ENCODE assay signal across 8 cellular contexts in genomic region chr2:170972508-170973224, GRCh38. TPM values are rescaled to one million over a fixed set of nuclear protein-coding genes. Genes with fewer than 3 reads are reported as not detected.
DNase-seq lines count a peak whose midpoint lies in the region; ATAC-seq and TF ChIP-seq lines count a peak whose summit lies in the region.

No MANE protein-coding gene starts in this region.

- WGBS in body of pancreas, 2 donors: 37 to 40% methylated on average over 13 of the region's 13 CpGs

- intact Hi-C loops in body of pancreas (cut with DNase I): loop anchor here (10.0 kb wide), 1 partner anchor 442 kb away; no protein-coding TSS in a partner anchor

- H3K27me3 ChIP-seq in body of pancreas: no peaks in the 10 kb centered on the region

- peaks cover 15% of the 10 kb centered on the region for H3K4me1 Mint-ChIP-seq in nephron progenitor cell

- no peaks in the 10 kb centered on the region for H3K9me3 Mint-ChIP-seq in nephron progenitor cell

- no peak overlapping the region for H3K4me3 ChIP-seq in body of pancreas

- peaks cover 18% of the 10 kb centered on the region for H3K4me1 ChIP-seq in body of pancreas

- DNase-seq in ELR (ENCODE audit: low read depth) (peak; percentile 28), M059J (ENCODE audit: low read depth) (peak; percentile 36), body of pancreas (peak in 1 of 4 donors; percentile 19), nephron progenitor cell (no peak), RWPE1 (ENCODE audit: low spot score) (no peak)
- DNase-seq in activated CD4-positive, alpha-beta T cell treated with anti-CD3 and anti-CD28 coated beads, Interleukin-2, amount 50 U/mL, for 1 hour: no peak

- no peaks in the 10 kb centered on the region for H3K9me3 ChIP-seq in body of pancreas

- peaks cover 10% of the 10 kb centered on the region for H3K27me3 Mint-ChIP-seq in nephron progenitor cell (ENCODE audit: low read depth, poor library complexity)

- H3K36me3 Mint-ChIP-seq in nephron progenitor cell (ENCODE audit: low read depth): peaks cover 5% of the 10 kb centered on the region

- H3K27ac Mint-ChIP-seq in nephron progenitor cell: no peak overlapping the region

- POLR2A ChIA-PET in RWPE1 (lab: Yijun Ruan, JAX; ENCODE audit: low non-redundant PET): no interaction called here

- peak overlapping the region; percentile 72 for H3K4me3 Mint-ChIP-seq in nephron progenitor cell

- ATAC-seq in body of pancreas: no peak
- ATAC-seq in HG03457 (IDR thresholded peaks at IDR 0.05; ENCODE audit: unreplicated experiment): no peak
- ATAC-seq in HG03095 (IDR thresholded peaks at IDR 0.05; ENCODE audit: unreplicated experiment): no peak

- no peaks in the 10 kb centered on the region for H3K36me3 ChIP-seq in body of pancreas (replicated peaks in 1 of 2; ENCODE audit: insufficient read depth in 1 of 2, low read depth in 2 of 2)

- CTCF ChIA-PET in RWPE1 (lab: Yijun Ruan, JAX): interaction anchor here (0.5 to 1.2 kb wide), 13 partner anchors 12 to 731 kb away, joined by 3 to 7 read pairs (median 4); no protein-coding TSS in a partner anchor

- TF ChIP-seq POLR2A in body of pancreas (IDR thresholded peaks at IDR 0.05): no peak

- peak overlapping the region in 3 of 4 donors; percentile 0 to 66 (median 40) for H3K27ac ChIP-seq in body of pancreas
- H3K27ac ChIP-seq in RWPE1: no peak overlapping the region

- TF ChIP-seq CTCF in body of pancreas (IDR thresholded peaks at IDR 0.05): no peak
- no peak for TF ChIP-seq CTCF in nephron progenitor cell (IDR thresholded peaks at IDR 0.05)
- TF ChIP-seq CTCF in RWPE1 (conservative IDR thresholded peaks at IDR 0.05; ENCODE audit: low read depth): no peak

RNA-seq across cellular contexts. Expression of gene GORASP2, which starts 43.6 kb away (rescaled TPM):
- total RNA-seq in M059J (2014; rRNA removed; shearing (Covaris generic)): 57.4 and 58.6 TPM in 2 replicates
- 10 to 100 TPM; 44.4 to 65.6 TPM for total RNA-seq in body of pancreas

Comparison
In these comparisons a context has a peak if more than half of its experiments do, and no peak if none do; other contexts are left out.
1. DNase-seq: peak in ELR (single experiment) and M059J (single experiment); none in nephron progenitor cell (single experiment), RWPE1 (single experiment) and activated CD4-positive, alpha-beta T cell treated with anti-CD3 and anti-CD28 coated beads, Interleukin-2, amount 50 U/mL, for 1 hour (single experiment).